In the genomic region with DNA sequence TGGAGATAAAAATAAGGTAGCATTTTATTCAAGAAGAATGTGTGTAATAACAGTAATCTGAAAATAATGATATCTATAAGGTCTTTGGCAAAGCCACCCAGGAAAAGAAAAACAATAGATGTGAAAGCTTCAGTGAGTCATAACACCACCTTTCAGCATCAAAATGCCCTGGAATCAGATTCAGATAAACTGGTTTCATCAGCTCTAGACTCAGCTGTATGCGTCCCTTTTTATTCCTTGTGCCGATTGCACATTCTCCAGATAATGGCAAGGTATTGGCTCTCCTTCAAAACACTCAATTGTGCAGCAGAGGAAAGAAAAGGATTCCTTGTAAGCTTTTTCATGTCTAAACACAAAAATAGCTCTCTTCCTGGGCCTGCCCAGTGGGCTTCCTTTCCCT, we compare ENCODE assay signal across 17 cellular contexts.
A peak's percentile ranks its signal among the peaks of the same experiment; 100 is the strongest.
DNase-seq lines count a peak whose midpoint lies in the region; FAIRE-seq and TF ChIP-seq lines count a peak whose summit lies in the region.
"Had no signal": no experiment of that assay in that cellular context is flagged by ENCODE, and none has a peak within 500 bp of the region (broad histone marks: within the 10 kb centered on the region; RNA-seq: fewer than 3 reads in every experiment).

No MANE protein-coding gene starts in this region.

- in situ Hi-C loops in KBM-7 (cut with MboI; ENCODE audit: low pct_unique_long_range_greater_than_20kb, low sequenced_read_pairs): no loop called here

- H3K9ac ChIP-seq in keratinocyte (ENCODE audit: control insufficient read depth, extremely low read depth, insufficient read depth, low read length): no peak overlapping the region
- H3K9ac ChIP-seq: GM23248 had no signal

- H3K4me1 ChIP-seq in keratinocyte (ENCODE audit: control insufficient read depth, extremely low read depth, insufficient read depth, low read length): peaks cover 4% of the 10 kb centered on the region

- dilution Hi-C loops in keratinocyte (cut with MboI; ENCODE audit: extremely low pct_ligation_motif_present, low sequenced_read_pairs): no loop called here

- H3K9me1 ChIP-seq in keratinocyte (ENCODE audit: control insufficient read depth, extremely low read depth, insufficient read depth, low read length): no peaks in the 10 kb centered on the region

- H3K9me3 ChIP-seq in keratinocyte (ENCODE audit: control insufficient read depth, low read depth, low read length): no peaks in the 10 kb centered on the region

- FAIRE-seq in keratinocyte (lab: Jason Lieb, UNC): peak; percentile 59

- H3K36me3 ChIP-seq in keratinocyte (ENCODE audit: control insufficient read depth in 2 of 2, extremely low read depth in 1 of 2, insufficient read depth in 2 of 2, low read length in 2 of 2): no peaks in the 10 kb centered on the region
- H3K36me3 ChIP-seq: HAP-1 had no signal

- H2AFZ ChIP-seq in keratinocyte (ENCODE audit: control insufficient read depth, low read length): no peak overlapping the region
- H2AFZ ChIP-seq: GM23248 had no signal

- TF ChIP-seq CTCF in cardiac fibroblast (IDR thresholded peaks at IDR 0.05; ENCODE audit: low read depth, low read length) (no peak), keratinocyte (optimal IDR thresholded peaks at IDR 0.05 in 1 of 3, IDR thresholded peaks at IDR 0.05 in 1 of 3, conservative IDR thresholded peaks at IDR 0.05 in 1 of 3; ENCODE audit: extremely low read depth in 1 of 3, insufficient read depth in 2 of 3, low read length in 3 of 3) (no peak), GM10266 (IDR thresholded peaks at IDR 0.05; ENCODE audit: control insufficient read depth, insufficient read depth, low read depth, missing control alignments) (no peak)

- no peaks in the 10 kb centered on the region for H3K79me2 ChIP-seq in keratinocyte (ENCODE audit: control insufficient read depth, insufficient read depth, low read length)

- H3K4me2 ChIP-seq in keratinocyte (ENCODE audit: control insufficient read depth, extremely low read depth, insufficient read depth, low read depth, low read length): no peak overlapping the region

- DNase-seq in NCI-H2227 treated with DMSO at 0.1 percent for 48 hours (lab: John Stamatoyannopoulos, UW) (peak; percentile 12), NCI-H2227 (lab: John Stamatoyannopoulos, UW; ENCODE audit: unreplicated experiment) (no peak), cardiac fibroblast (ENCODE audit: low read depth in 2 of 2) (peak; percentile 12 to 41), keratinocyte (ENCODE audit: low read depth, low spot score) (no peak), NCI-H82 treated with DMSO at 0.1 percent for 48 hours (lab: John Stamatoyannopoulos, UW; ENCODE audit: unreplicated experiment) (no peak), KBM-7 (no peak), GM10266 (ENCODE audit: extremely low spot score) (no peak), NCI-H2107 (lab: John Stamatoyannopoulos, UW) (no peak)
- DNase-seq: COR-L47, GDM1, GM23248, NCI-H1694 treated with DMSO at 0.1 percent for 48 hours, NCI-H526 treated with DMSO at 0.1 percent for 48 hours, Right ventricle myocardium superior, SW 1271 had no signal

- H3K27ac ChIP-seq in keratinocyte (ENCODE audit: control insufficient read depth, insufficient read depth, low read length): no peak overlapping the region
- H3K27ac ChIP-seq: 22Rv1, GM23248 had no signal

- H3K27me3 ChIP-seq in keratinocyte (ENCODE audit: control insufficient read depth, extremely low read depth, insufficient read depth, low read length): peaks cover 3% of the 10 kb centered on the region

- H3K4me3 ChIP-seq in cardiac fibroblast (replicated peaks in 1 of 2; ENCODE audit: low read depth in 2 of 2, low read length in 2 of 2) (no peak overlapping the region), keratinocyte (ENCODE audit: control insufficient read depth in 2 of 3, extremely low read depth in 1 of 3, insufficient read depth in 2 of 3, low read depth in 1 of 3, low read length in 3 of 3) (no peak overlapping the region)
- H3K4me3 ChIP-seq: GM23248, HAP-1 had no signal

- H4K20me1 ChIP-seq in keratinocyte (ENCODE audit: control insufficient read depth, extremely low read depth, insufficient read depth, low read length): no peaks in the 10 kb centered on the region

Comparison
In these comparisons a context has a peak if more than half of its experiments do, and no peak if none do; other contexts are left out.
1. DNase-seq: peak in NCI-H2227 treated with DMSO at 0.1 percent for 48 hours (single experiment) and cardiac fibroblast (2 of 2); none in NCI-H2227 (single experiment), keratinocyte (single experiment), NCI-H82 treated with DMSO at 0.1 percent for 48 hours (single experiment), KBM-7 (single experiment), GM10266 (single experiment) and NCI-H2107 (single experiment).